In the genomic region with DNA sequence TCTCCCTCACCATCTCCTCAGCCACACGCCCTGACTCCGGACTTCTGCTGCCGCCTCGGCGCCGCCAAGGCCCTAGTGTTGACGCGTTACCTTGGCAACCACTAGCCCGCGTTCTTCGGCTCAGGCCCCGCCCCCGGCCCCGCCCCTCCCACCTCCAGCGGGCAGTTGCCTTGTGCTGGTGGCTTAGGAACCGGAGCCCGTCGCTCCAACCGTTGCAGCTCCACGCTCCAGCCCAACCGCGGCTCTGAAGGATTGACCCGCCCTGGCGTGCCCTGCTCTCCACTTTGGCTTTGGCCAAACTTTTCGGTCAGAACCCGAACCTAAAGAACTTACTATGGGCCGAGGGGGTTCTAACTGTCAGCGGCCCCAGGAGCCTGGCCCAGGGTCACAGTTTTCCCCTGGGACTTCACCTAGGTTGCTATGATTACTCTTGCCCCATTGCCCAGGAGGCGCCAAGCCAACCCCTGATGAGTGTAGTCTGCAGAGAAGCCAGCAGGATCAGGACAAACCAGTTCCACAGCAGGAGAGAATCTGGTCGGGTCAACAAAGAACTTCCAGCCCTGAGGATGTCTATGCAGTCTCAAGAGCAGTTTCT, we compare ENCODE assay signal across 8 cellular contexts. TPM values are rescaled to one million over a fixed set of nuclear protein-coding genes. Genes with fewer than 3 reads are reported as not detected.
DNase-seq lines count a peak whose midpoint lies in the region; ATAC-seq, FAIRE-seq and TF ChIP-seq lines count a peak whose summit lies in the region.

A gene with protein sequence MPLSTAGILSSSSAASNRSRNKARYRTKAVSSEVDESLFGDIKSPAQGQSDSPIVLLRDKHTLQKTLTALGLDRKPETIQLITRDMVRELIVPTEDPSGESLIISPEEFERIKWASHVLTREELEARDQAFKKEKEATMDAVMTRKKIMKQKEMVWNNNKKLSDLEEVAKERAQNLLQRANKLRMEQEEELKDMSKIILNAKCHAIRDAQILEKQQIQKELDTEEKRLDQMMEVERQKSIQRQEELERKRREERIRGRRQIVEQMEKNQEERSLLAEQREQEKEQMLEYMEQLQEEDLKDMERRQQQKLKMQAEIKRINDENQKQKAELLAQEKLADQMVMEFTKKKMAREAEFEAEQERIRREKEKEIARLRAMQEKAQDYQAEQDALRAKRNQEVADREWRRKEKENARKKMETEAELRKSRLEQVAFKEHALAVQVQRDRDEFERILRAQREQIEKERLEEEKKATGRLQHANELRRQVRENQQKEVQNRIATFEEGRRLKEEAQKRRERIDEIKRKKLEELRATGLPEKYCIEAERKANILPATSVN (minus strand): TSS at position 80 of the 595 bp plus-strand sequence. CDS start 67 bp downstream, at position 13.

- POLR2A ChIA-PET in PC-9 (lab: Charles Lee; ENCODE audit: unreplicated experiment): interaction anchor here (0.5 to 1.5 kb wide), 6 partner anchors 12 to 106 kb away, joined by 3 to 7 read pairs (median 4); no protein-coding TSS in a partner anchor

- H3K27me3 Mint-ChIP-seq in activated T-cell treated with anti-CD3 and anti-CD28 coated beads, Interleukin-2, amount 50 U/mL, for 24 hours: no peaks in the 10 kb centered on the region

- H3K79me2 ChIP-seq in ACC112 (ENCODE audit: control insufficient read depth, insufficient read depth, low read length, unreplicated experiment) (no peaks in the 10 kb centered on the region), PC-9 (ENCODE audit: low read depth) (no peaks in the 10 kb centered on the region)

- H2AFZ ChIP-seq in ACC112 (ENCODE audit: low read length, unreplicated experiment) (no peak within 1 kb of the TSS), PC-9 (peak within 1 kb of the TSS; percentile 81)

- H4K20me1 ChIP-seq in PC-9 (ENCODE audit: insufficient read depth): no peaks in the 10 kb centered on the region

- H3K9me3 ChIP-seq in PC-9 (ENCODE audit: insufficient read depth, low read depth) (peaks cover 6% of the 10 kb centered on the region; the same call in 1 of the 2 replicates), pancreas (no peaks in the 10 kb centered on the region)

- H3F3A ChIP-seq in PC-9 (ENCODE audit: insufficient read depth, low read depth): peaks cover 43% of the 10 kb centered on the region

- no peaks in the 10 kb centered on the region for H3K27me3 ChIP-seq in ACC112 (ENCODE audit: insufficient read depth, low read length)
- no peaks in the 10 kb centered on the region for H3K27me3 ChIP-seq in PC-9 (ENCODE audit: insufficient read depth, low read depth)
- no peaks in the 10 kb centered on the region for H3K27me3 ChIP-seq in pancreas

- H3K4me3 ChIP-seq in ACC112 (ENCODE audit: low read depth, low read length) (peak within 1 kb of the TSS; percentile 50; the same call in 1 of the 2 replicates), PC-9 (peak within 1 kb of the TSS; percentile 53; the same call in 1 of the 2 replicates), foreskin fibroblast (ENCODE audit: low read depth in 1 of 2, low read length in 2 of 2) (no peak within 1 kb of the TSS), pancreas (peak within 1 kb of the TSS in 2 of 4 donors; percentile 13 to 30)

- H3K4me1 ChIP-seq in ACC112 (ENCODE audit: control insufficient read depth, insufficient read depth, low read length, unreplicated experiment) (peaks cover 10% of the 10 kb centered on the region), PC-9 (replicated peaks; ENCODE audit: insufficient read depth) (peaks cover 36% of the 10 kb centered on the region), pancreas (peaks cover 5 to 14% (median 11%) of the 10 kb centered on the region in 3 donors)

- no peak for FAIRE-seq in pancreas (lab: Jason Lieb, UNC)

- no peaks in the 10 kb centered on the region for H3K9me3 Mint-ChIP-seq in activated T-cell treated with anti-CD3 and anti-CD28 coated beads, Interleukin-2, amount 50 U/mL, for 24 hours

- H3K9me2 ChIP-seq in PC-9 (ENCODE audit: insufficient read depth): no peaks in the 10 kb centered on the region

- no peak within 1 kb of the TSS for H3K27ac Mint-ChIP-seq in activated T-cell treated with anti-CD3 and anti-CD28 coated beads, Interleukin-2, amount 50 U/mL, for 24 hours

- ATAC-seq in HG02885 (IDR thresholded peaks at IDR 0.05; ENCODE audit: poor library complexity, unreplicated experiment) (peak; percentile 88), pancreas (peak; percentile 95 to 98 (median 96)), GM19023 (IDR thresholded peaks at IDR 0.05; ENCODE audit: unreplicated experiment) (no peak), GM19463 (IDR thresholded peaks at IDR 0.05; ENCODE audit: unreplicated experiment) (no peak)

- H3K4me3 Mint-ChIP-seq in activated T-cell treated with anti-CD3 and anti-CD28 coated beads, Interleukin-2, amount 50 U/mL, for 24 hours: no peak within 1 kb of the TSS

- H3K36me3 ChIP-seq in ACC112 (ENCODE audit: insufficient read depth, low read length) (no peaks in the 10 kb centered on the region), PC-9 (ENCODE audit: low read depth) (no peaks in the 10 kb centered on the region), pancreas (no peaks in the 10 kb centered on the region)

- BruUV-seq in PC-9 (replicated peaks; lab: Mats Ljungman, UMichigan): no TSS peak

- CTCF ChIA-PET in PC-9 (lab: Charles Lee): interaction anchor here (0.6 to 1.2 kb wide), 3 partner anchors 9 to 107 kb away, joined by 3 to 4 read pairs (median 4); no protein-coding TSS in a partner anchor

- no peaks in the 10 kb centered on the region for H3K4me1 Mint-ChIP-seq in activated T-cell treated with anti-CD3 and anti-CD28 coated beads, Interleukin-2, amount 50 U/mL, for 24 hours (ENCODE audit: low read depth)

- 4 to 5% methylated on average over 30 of the region's 30 CpGs for WGBS in pancreas, 2 donors

- peak within 1 kb of the TSS; percentile 90 for H3K4me2 ChIP-seq in PC-9

- H3K27ac ChIP-seq in ACC112 (ENCODE audit: low read depth, low read length) (no peak within 1 kb of the TSS), PC-9 (peak within 1 kb of the TSS; percentile 88), pancreas (peak within 1 kb of the TSS; percentile 77 to 91 (median 86))

- intact Hi-C loops in PC-9 (cut with micrococcal nuclease; ENCODE audit: unreplicated experiment) (loop anchor here (1.0 to 10.0 kb wide), 3 partner anchors 24 to 195 kb away; a partner anchor contains a TSS), pancreas (cut with DNase I) (no loop called here)

- peak; percentile 87 to 94 for DNase-seq in PC-9
- DNase-seq in foreskin fibroblast: peak; percentile 34 to 63
- DNase-seq in pancreas: peak; percentile 88 to 96 (median 94)
- no peak for DNase-seq in activated T-cell treated with anti-CD3 and anti-CD28 coated beads, Interleukin-2, amount 50 U/mL, for 24 hours

- TF ChIP-seq CTCF in PC-9 (conservative IDR thresholded peaks at IDR 0.05) (no peak), foreskin fibroblast (IDR thresholded peaks at IDR 0.05; ENCODE audit: low read depth, low read length) (no peak), pancreas (IDR thresholded peaks at IDR 0.05) (no peak)

- no peaks in the 10 kb centered on the region for H3K36me3 Mint-ChIP-seq in activated T-cell treated with anti-CD3 and anti-CD28 coated beads, Interleukin-2, amount 50 U/mL, for 24 hours (ENCODE audit: low read depth)

RNA-seq across cellular contexts. Expression of the gene that starts here (rescaled TPM):
- 8.2 and 9.3 TPM in 2 replicates for total RNA-seq in PC-9 (2021)
- under 1 TPM in 4 of 6 donors, not detected in 2; 0.16 to 0.54 (median 0.31) TPM for total RNA-seq in pancreas
- polyA plus RNA-seq in pancreas: 1 to 10 TPM in 1 of 2 donors, under 1 TPM in 1; 0.80 to 1.5 TPM

Comparison
In these comparisons a context has a peak if more than half of its experiments do, and no peak if none do; other contexts are left out.
1. H3K4me3 ChIP-seq: peak in ACC112 (single experiment) and PC-9 (single experiment); none in foreskin fibroblast (0 of 2).
2. ATAC-seq: peak in HG02885 (single experiment) and pancreas (4 of 4); none in GM19023 (single experiment) and GM19463 (single experiment).